Comparison of ENCODE assay signal across 2 cellular contexts in genomic region chr18:60422306-60422705, GRCh38. TPM values are rescaled to one million over a fixed set of nuclear protein-coding genes. Genes with fewer than 3 reads are reported as not detected.
"Had no signal": no experiment of that assay in that cellular context is flagged by ENCODE, and none has a peak within 500 bp of the region (broad histone marks: within the 10 kb centered on the region; RNA-seq: fewer than 3 reads in every experiment).

No MANE protein-coding gene starts in this region.

RNA-seq across cellular contexts. Expression of gene MC4R, which starts 49.7 kb away (rescaled TPM):
- total RNA-seq: G401, GM12878 had no signal
